10 cellular contexts compared by ENCODE assay signal in genomic region chr1:228455715-228456114, GRCh38. TPM values are rescaled to one million over a fixed set of nuclear protein-coding genes. Genes with fewer than 3 reads are reported as not detected.
DNase-seq lines count a peak whose midpoint lies in the region; ATAC-seq and TF ChIP-seq lines count a peak whose summit lies in the region.
"Had no signal": no experiment of that assay in that cellular context is flagged by ENCODE, and none has a peak within 500 bp of the region (broad histone marks: within the 10 kb centered on the region; RNA-seq: fewer than 3 reads in every experiment).

No MANE protein-coding gene starts in this region.

- H3K9me3 ChIP-seq in PC-3 (ENCODE audit: low read length) (no peaks in the 10 kb centered on the region), endodermal cell (ENCODE audit: control insufficient read depth, low read length) (no peaks in the 10 kb centered on the region), tibial nerve (no peaks in the 10 kb centered on the region)

- peak overlapping the region; percentile 85 for H3K4me2 ChIP-seq in PC-3 (ENCODE audit: low read length)

- TF ChIP-seq POLR2A in tibial nerve (IDR thresholded peaks at IDR 0.05), result no peak

- H2AFZ ChIP-seq in PC-3 (ENCODE audit: low read length), result no peak overlapping the region

- intact Hi-C loops in PC-3 (cut with micrococcal nuclease), result loop anchor here (1.0 to 5.0 kb wide), 7 partner anchors 59 to 324 kb away; partner anchors contain the start of gene IBA57

- no peak for DNase-seq in stimulated activated naive CD8-positive, alpha-beta T cell treated with anti-CD3 and anti-CD28 coated beads, Interleukin-15, Interleukin-2, amounts not matched to agents 100 U/mL and 50 U/mL, for 24 hours
- DNase-seq in PC-3 (peak; percentile 42), endodermal cell (no peak), type B pancreatic cell (ENCODE audit: extremely low spot score, unreplicated experiment) (no peak), tibial nerve (ENCODE audit: low spot score in 2 of 2) (no peak), LoVo (ENCODE audit: low spot score) (no peak), germinal center (ENCODE audit: low spot score) (no peak)
- DNase-seq: activated T-cell treated with anti-CD3 and anti-CD28 coated beads, Interleukin-2, amount 50 U/mL, for 48 hours; posterior cingulate gyrus had no signal

- no peak overlapping the region for H3K27ac Mint-ChIP-seq in stimulated activated naive CD8-positive, alpha-beta T cell treated with anti-CD3 and anti-CD28 coated beads, Interleukin-15, Interleukin-2, amounts not matched to agents 100 ng/mL and 50 ng/mL, for 24 hours
- H3K27ac Mint-ChIP-seq in endodermal cell, result no peak overlapping the region
- H3K27ac Mint-ChIP-seq in type B pancreatic cell, result peak overlapping the region; percentile 11

- H3K4me1 ChIP-seq in PC-3 (ENCODE audit: insufficient read depth, low read length) (peaks cover 15% of the 10 kb centered on the region; the same call in 1 of the 2 replicates), endodermal cell (ENCODE audit: control insufficient read depth, insufficient read depth, low read length) (no peaks in the 10 kb centered on the region), tibial nerve (peaks cover 0 to 29% (median 16%) of the 10 kb centered on the region in 4 donors)

- H3K27me3 ChIP-seq in PC-3 (ENCODE audit: low read length) (no peaks in the 10 kb centered on the region), endodermal cell (ENCODE audit: control insufficient read depth, insufficient read depth, low read length, poor library complexity, severe bottlenecking) (no peaks in the 10 kb centered on the region), tibial nerve (peaks cover 0 to 9% of the 10 kb centered on the region in 2 donors)

- CTCF ChIA-PET in PC-3 (lab: Charles Lee), result no interaction called here

- no TSS peak for BruUV-seq in PC-3 (replicated peaks; lab: Mats Ljungman, UMichigan)

- H3K79me2 ChIP-seq in PC-3 (ENCODE audit: low read length), result peaks cover 29% of the 10 kb centered on the region

- H3K9ac ChIP-seq in PC-3 (ENCODE audit: low read length), result peak overlapping the region; percentile 80; the same call in 1 of the 2 replicates
- no peak overlapping the region for H3K9ac ChIP-seq in endodermal cell (ENCODE audit: extremely low read depth, low read length, poor library complexity, severe bottlenecking)

- H3K9me2 ChIP-seq in PC-3 (replicated peaks; ENCODE audit: low read length), result no peaks in the 10 kb centered on the region

- H3K9me3 Mint-ChIP-seq in stimulated activated naive CD8-positive, alpha-beta T cell treated with anti-CD3 and anti-CD28 coated beads, Interleukin-15, Interleukin-2, amounts not matched to agents 100 ng/mL and 50 ng/mL, for 24 hours, result no peaks in the 10 kb centered on the region
- H3K9me3 Mint-ChIP-seq in endodermal cell (no peaks in the 10 kb centered on the region), type B pancreatic cell (no peaks in the 10 kb centered on the region)

- peaks cover 15% of the 10 kb centered on the region for H4K20me1 ChIP-seq in PC-3 (ENCODE audit: low read length)

- H3K4me3 ChIP-seq in PC-3 (ENCODE audit: low read length), result peak overlapping the region; percentile 87
- peak overlapping the region; percentile 90 for H3K4me3 ChIP-seq in endodermal cell (ENCODE audit: low read length)
- H3K4me3 ChIP-seq in tibial nerve, result no peak overlapping the region

- H3K27me3 Mint-ChIP-seq in stimulated activated naive CD8-positive, alpha-beta T cell treated with anti-CD3 and anti-CD28 coated beads, Interleukin-15, Interleukin-2, amounts not matched to agents 100 ng/mL and 50 ng/mL, for 24 hours, result peaks cover 7% of the 10 kb centered on the region
- peaks cover 24% of the 10 kb centered on the region for H3K27me3 Mint-ChIP-seq in endodermal cell (ENCODE audit: insufficient read depth)
- H3K27me3 Mint-ChIP-seq in type B pancreatic cell, result peaks cover 12% of the 10 kb centered on the region

- H3K36me3 ChIP-seq in PC-3 (ENCODE audit: low read depth, low read length), result no peaks in the 10 kb centered on the region
- no peaks in the 10 kb centered on the region for H3K36me3 ChIP-seq in endodermal cell (ENCODE audit: control insufficient read depth, insufficient read depth, low read length)
- no peaks in the 10 kb centered on the region for H3K36me3 ChIP-seq in tibial nerve

- H3K4me3 Mint-ChIP-seq in stimulated activated naive CD8-positive, alpha-beta T cell treated with anti-CD3 and anti-CD28 coated beads, Interleukin-15, Interleukin-2, amounts not matched to agents 100 ng/mL and 50 ng/mL, for 24 hours, result peak overlapping the region; percentile 59
- H3K4me3 Mint-ChIP-seq in endodermal cell, result peak overlapping the region; percentile 87
- peak overlapping the region; percentile 82 for H3K4me3 Mint-ChIP-seq in type B pancreatic cell

- ATAC-seq in stimulated activated naive CD8-positive, alpha-beta T cell treated with anti-CD3 and anti-CD28 coated beads, Interleukin-15, Interleukin-2, amounts not matched to agents 100 U/mL and 50 U/mL, for 24 hours, result no peak
- no peak for ATAC-seq in PC-3

- no peak overlapping the region for H3K27ac ChIP-seq in PC-3 (ENCODE audit: low read length)
- H3K27ac ChIP-seq in endodermal cell (ENCODE audit: low read depth, low read length), result no peak overlapping the region
- H3K27ac ChIP-seq in tibial nerve, result no peak overlapping the region

- H3F3A ChIP-seq in PC-3 (ENCODE audit: low read length, unreplicated experiment), result no peaks in the 10 kb centered on the region

- TF ChIP-seq EP300 in tibial nerve (IDR thresholded peaks at IDR 0.05), result no peak

- POLR2A ChIA-PET in PC-3 (lab: Charles Lee; ENCODE audit: unreplicated experiment), result no interaction called here

- TF ChIP-seq CTCF in PC-3 (conservative IDR thresholded peaks at IDR 0.05; ENCODE audit: low read depth, low read length) (peak; percentile 62), endodermal cell (conservative IDR thresholded peaks at IDR 0.05) (peak; percentile 52), type B pancreatic cell (conservative IDR thresholded peaks at IDR 0.05) (peak; percentile 51), tibial nerve (IDR thresholded peaks at IDR 0.05) (peak in 1 of 5 experiments; percentile 10)

- peaks cover 36% of the 10 kb centered on the region for H3K4me1 Mint-ChIP-seq in stimulated activated naive CD8-positive, alpha-beta T cell treated with anti-CD3 and anti-CD28 coated beads, Interleukin-15, Interleukin-2, amounts not matched to agents 100 ng/mL and 50 ng/mL, for 24 hours (ENCODE audit: low read depth)
- peaks cover 12% of the 10 kb centered on the region for H3K4me1 Mint-ChIP-seq in endodermal cell
- H3K4me1 Mint-ChIP-seq in type B pancreatic cell (ENCODE audit: unreplicated experiment), result peaks cover 32% of the 10 kb centered on the region

- H3K36me3 Mint-ChIP-seq in stimulated activated naive CD8-positive, alpha-beta T cell treated with anti-CD3 and anti-CD28 coated beads, Interleukin-15, Interleukin-2, amounts not matched to agents 100 ng/mL and 50 ng/mL, for 24 hours (ENCODE audit: low read depth), result peaks cover 7% of the 10 kb centered on the region
- H3K36me3 Mint-ChIP-seq in endodermal cell (ENCODE audit: low read depth) (peaks cover 5% of the 10 kb centered on the region), type B pancreatic cell (peaks cover 16% of the 10 kb centered on the region)

- 14 to 38% methylated on average over 1 of the region's 1 CpG for WGBS in endodermal cell (ENCODE audit: insufficient coverage in 1 of 2, insufficient read length in 1 of 2), 2 experiments
- WGBS in tibial nerve, 2 donors, result 15 to 24% methylated on average over 1 of the region's 1 CpG

RNA-seq across cellular contexts. Expression of gene RNF187, which starts 31.5 kb away (rescaled TPM):
- total RNA-seq in PC-3 (2014; rRNA removed) (97.7 and 157 TPM in 2 replicates), endodermal cell (100 to 1,000 TPM; 103 to 112 TPM), type B pancreatic cell (ENCODE audit: low replicate concordance) (108 and 117 TPM in 2 replicates), tibial nerve (10 to 100 TPM; 38.1 to 89.0 (median 56.9) TPM)
- 55.2 TPM for polyA plus RNA-seq in endodermal cell (2013, experiment 1 of 2)
- 42.1 TPM for polyA plus RNA-seq in endodermal cell (2013, experiment 2 of 2)

RNA-seq across cellular contexts. Expression of gene TRIM17, which starts 39.1 kb away (rescaled TPM):
- total RNA-seq in PC-3 (2014; rRNA removed) (not detected in 2 replicates), endodermal cell (10 to 100 TPM in 1 of 2 donors, 1 to 10 TPM in 1; 8.4 to 19.6 TPM), type B pancreatic cell (ENCODE audit: low replicate concordance) (7.8 and 9.4 TPM in 2 replicates), tibial nerve (1 to 10 TPM in 2 of 4 donors, under 1 TPM in 1, not detected in 1; 0.63 to 4.2 (median 1.4) TPM)
- 4.8 TPM for polyA plus RNA-seq in endodermal cell (2013, experiment 1 of 2)
- 3.4 TPM for polyA plus RNA-seq in endodermal cell (2013, experiment 2 of 2)

RNA-seq across cellular contexts. Expression of gene TRIM11, which starts 49.1 kb away (rescaled TPM):
- total RNA-seq in PC-3 (2014; rRNA removed), result 48.3 and 94.6 TPM in 2 replicates
- 10 to 100 TPM; 33.8 to 38.9 TPM for total RNA-seq in endodermal cell
- polyA plus RNA-seq in endodermal cell (2013, experiment 1 of 2), result 18.2 TPM
- polyA plus RNA-seq in endodermal cell (2013, experiment 2 of 2), result 19.0 TPM
- total RNA-seq in type B pancreatic cell (ENCODE audit: low replicate concordance), result 33.6 and 38.0 TPM in 2 replicates
- 10 to 100 TPM; 19.9 to 32.8 (median 23.9) TPM for total RNA-seq in tibial nerve

Comparison
In these comparisons a context has a peak if more than half of its experiments do, and no peak if none do; other contexts are left out.
1. H3K4me3 ChIP-seq: peak in PC-3 (single experiment) and endodermal cell (single experiment); none in tibial nerve (0 of 4).
2. Peak in every context shown above with its lines, with median percentiles within 50 percentile points of each other: H3K4me3 Mint-ChIP-seq.